In genomic region chr7:47432988-47433895, GRCh38 we compare ENCODE assay signal across 25 cellular contexts.
DNase-seq lines count a peak whose midpoint lies in the region; ATAC-seq, FAIRE-seq and TF ChIP-seq lines count a peak whose summit lies in the region.
"Had no signal": no experiment of that assay in that cellular context is flagged by ENCODE, and none has a peak within 500 bp of the region (broad histone marks: within the 10 kb centered on the region; RNA-seq: fewer than 3 reads in every experiment).

No MANE protein-coding gene starts in this region.

- TF ChIP-seq EP300 in HepG2 (IDR thresholded peaks at IDR 0.05; ENCODE audit: low read depth in 2 of 2, low read length in 2 of 2) (no peak), HepG2 (CRISPR knock-in tag; IDR thresholded peaks at IDR 0.05; ENCODE audit: borderline replicate concordance) (no peak)

- no peak overlapping the region; the same call in 1 of the 2 replicates for H3K23ac ChIP-seq in IMR-90 (ENCODE audit: low read depth, low read length)

- BruUV-seq in IMR-90 (replicated peaks; lab: Mats Ljungman, UMichigan) (no TSS peak), HepG2 (replicated peaks; lab: Mats Ljungman, UMichigan) (no TSS peak)

- H3K14ac ChIP-seq in IMR-90 (replicated peaks; ENCODE audit: low read depth, low read length): no peak overlapping the region

- H3K4me1 Mint-ChIP-seq in endodermal cell: peaks cover 11% of the 10 kb centered on the region
- H3K4me1 Mint-ChIP-seq: B cell; memory B cell; naive thymus-derived CD4-positive, alpha-beta T cell had no signal

- no peaks in the 10 kb centered on the region for H3K27me3 Mint-ChIP-seq in endodermal cell (ENCODE audit: insufficient read depth)
- H3K27me3 Mint-ChIP-seq: activated naive CD8-positive, alpha-beta T cell treated with anti-CD3 and anti-CD28 coated beads, Interleukin-2, amount 10 ng/mL, durations not matched to agents 7 days and 5 days; B cell; memory B cell; naive thymus-derived CD4-positive, alpha-beta T cell had no signal

- H3K18ac ChIP-seq in IMR-90 (ENCODE audit: low read depth, low read length): no peak overlapping the region

- H3K4me1 ChIP-seq in IMR-90 (ENCODE audit: control insufficient read depth, insufficient read depth, low read length): 0 out of 2 replicates have a peak, but pooled peaks cover 2% of the 10 kb centered on the region
- peaks cover 2% of the 10 kb centered on the region for H3K4me1 ChIP-seq in endodermal cell (ENCODE audit: control insufficient read depth, insufficient read depth, low read length)
- H3K4me1 ChIP-seq in HepG2 (ENCODE audit: insufficient read depth, low read length): peaks cover 9% of the 10 kb centered on the region; the same call in 1 of the 2 replicates

- peak overlapping the region; percentile 10 for H3K27ac Mint-ChIP-seq in endodermal cell
- H3K27ac Mint-ChIP-seq: activated naive CD8-positive, alpha-beta T cell treated with anti-CD3 and anti-CD28 coated beads, Interleukin-2, amount 10 ng/mL, durations not matched to agents 7 days and 5 days; B cell; memory B cell; naive thymus-derived CD4-positive, alpha-beta T cell had no signal

- H3K4me3 ChIP-seq in IMR-90 (ENCODE audit: insufficient read depth, low read depth, low read length): no peak overlapping the region
- H3K4me3 ChIP-seq in endodermal cell (ENCODE audit: low read length): no peak overlapping the region
- H3K4me3 ChIP-seq in HepG2 (replicated peaks in 1 of 3; ENCODE audit: insufficient read depth in 1 of 3, low read depth in 2 of 3, low read length in 3 of 3): no peak overlapping the region

- no peak overlapping the region for H4K5ac ChIP-seq in IMR-90 (ENCODE audit: low read depth, low read length)

- H3K9me3 ChIP-seq in IMR-90 (ENCODE audit: control insufficient read depth, insufficient read depth, low read length) (no peaks in the 10 kb centered on the region), endodermal cell (ENCODE audit: control insufficient read depth, low read length) (no peaks in the 10 kb centered on the region), HepG2 (ENCODE audit: low read length) (no peaks in the 10 kb centered on the region)

- DNase-seq in IMR-90: no peak
- DNase-seq in endodermal cell: no peak
- no peak for DNase-seq in HepG2 (ENCODE audit: low spot score)
- DNase-seq in sciatic nerve (ENCODE audit: low spot score): peak; percentile 70
- no peak for DNase-seq in NCI-H2029 treated with DMSO at 0.1 percent for 48 hours (lab: John Stamatoyannopoulos, UW)
- no peak for DNase-seq in hypothalamus (lab: John Stamatoyannopoulos, UW)
- no peak for DNase-seq in LoVo (ENCODE audit: low spot score)
- DNase-seq: activated CD4-positive, alpha-beta T cell treated with anti-CD3 and anti-CD28 coated beads, Interleukin-2, amount 50 U/mL, for 48 hours; activated CD8-positive, alpha-beta memory T cell treated with anti-CD3 and anti-CD28 coated beads, Interleukin-2, amount 50 U/mL, for 4 hours; activated naive CD8-positive, alpha-beta T cell treated with anti-CD3 and anti-CD28 coated beads, Interleukin-2, amount 10 ng/mL, durations not matched to agents 7 days and 5 days; DMS53; effector CD4-positive, alpha-beta T cell; foreskin melanocyte; GDM1; GOT3; hippocampal formation; KG1; naive thymus-derived CD4-positive, alpha-beta T cell; NCI-H1694; NCI-H2171 treated with DMSO at 0.1 percent for 48 hours; NCI-H524 treated with DMSO at 0.1 percent for 48 hours; stimulated activated CD8-positive, alpha-beta memory T cell treated with anti-CD3 and anti-CD28 coated beads, Interleukin-4, amount 100 ng/mL, for 48 hours had no signal

- H3K79me2 ChIP-seq in HepG2 (ENCODE audit: insufficient read depth, low read length): peaks cover 8% of the 10 kb centered on the region

- 0 out of 2 replicates have a peak, but pooled peaks cover 6% of the 10 kb centered on the region for H3K9me1 ChIP-seq in IMR-90 (ENCODE audit: insufficient read depth, low read length)

- H2BK15ac ChIP-seq in IMR-90 (ENCODE audit: low read depth, low read length): no peak overlapping the region

- H3K36me3 Mint-ChIP-seq in endodermal cell (ENCODE audit: low read depth): peaks cover 27% of the 10 kb centered on the region
- H3K36me3 Mint-ChIP-seq: activated naive CD8-positive, alpha-beta T cell treated with anti-CD3 and anti-CD28 coated beads, Interleukin-2, amount 10 ng/mL, durations not matched to agents 7 days and 5 days; naive thymus-derived CD4-positive, alpha-beta T cell had no signal

- no peak overlapping the region for H3K9ac ChIP-seq in IMR-90 (ENCODE audit: low read depth, low read length)
- H3K9ac ChIP-seq in endodermal cell (ENCODE audit: extremely low read depth, low read length, poor library complexity, severe bottlenecking): no peak overlapping the region
- no peak overlapping the region for H3K9ac ChIP-seq in HepG2 (ENCODE audit: insufficient read depth, low read depth, low read length)

- no peak overlapping the region for H3K56ac ChIP-seq in IMR-90 (ENCODE audit: extremely low read depth, insufficient read depth, low read length)

- H3K36me3 ChIP-seq in IMR-90 (ENCODE audit: control insufficient read depth, insufficient read depth, low read length) (peaks cover 22% of the 10 kb centered on the region), endodermal cell (ENCODE audit: control insufficient read depth, insufficient read depth, low read length) (peaks cover 4% of the 10 kb centered on the region), HepG2 (replicated peaks in 1 of 2; ENCODE audit: control insufficient read depth in 1 of 2, insufficient read depth in 2 of 2, low read length in 2 of 2) (peaks cover 25 to 55% of the 10 kb centered on the region in 2 experiments)

- no peak for TF ChIP-seq CTCF in IMR-90 (conservative IDR thresholded peaks at IDR 0.05; ENCODE audit: low read depth, low read length)
- no peak for TF ChIP-seq CTCF in endodermal cell (conservative IDR thresholded peaks at IDR 0.05)
- TF ChIP-seq CTCF in HepG2 (CRISPR knock-in tag; IDR thresholded peaks at IDR 0.05): no peak

- H2AK5ac ChIP-seq in IMR-90 (ENCODE audit: low read depth, low read length): no peak overlapping the region

- no peak overlapping the region for H2BK5ac ChIP-seq in IMR-90 (ENCODE audit: low read depth, low read length, poor library complexity, severe bottlenecking)

- no peaks in the 10 kb centered on the region for H3K27me3 ChIP-seq in IMR-90 (ENCODE audit: control insufficient read depth, insufficient read depth, low read length)
- no peaks in the 10 kb centered on the region for H3K27me3 ChIP-seq in endodermal cell (ENCODE audit: control insufficient read depth, insufficient read depth, low read length, poor library complexity, severe bottlenecking)
- H3K27me3 ChIP-seq in HepG2 (ENCODE audit: control insufficient read depth in 1 of 2, insufficient read depth in 2 of 2, low read length in 2 of 2): no peaks in the 10 kb centered on the region

- POLR2A ChIA-PET in IMR-90 (lab: Charles Lee; ENCODE audit: unreplicated experiment): interaction anchor here (0.6 kb wide), 1 partner anchor 1332 kb away, joined by 3 read pairs; no protein-coding TSS in a partner anchor
- POLR2A ChIA-PET in HepG2 (lab: Yijun Ruan, JAX): no interaction called here

- H3K79me1 ChIP-seq in IMR-90 (ENCODE audit: low read depth in 1 of 2, low read length in 2 of 2): peaks cover 19 to 53% of the 10 kb centered on the region in 2 experiments; a peak in 2 of 4 replicates

- no peak overlapping the region for H3K4me2 ChIP-seq in IMR-90 (ENCODE audit: low read depth, low read length)
- no peak overlapping the region for H3K4me2 ChIP-seq in HepG2 (ENCODE audit: low read depth, low read length)

- WGBS in IMR-90 (ENCODE audit: extremely low coverage in 2 of 2, insufficient read length in 1 of 2), 2 experiments: 58% methylated on average over 7 of the region's 15 CpGs; no CpG with 5 or more reads in 1 of the 2 experiments
- WGBS in endodermal cell (ENCODE audit: insufficient coverage in 1 of 2, insufficient read length in 1 of 2), 2 experiments: 92 to 94% methylated on average over 13 to 15 of the region's 15 CpGs
- 97% methylated on average over 11 of the region's 15 CpGs for WGBS in HepG2 (ENCODE audit: low lambda C conversion rate)

- H2AFZ ChIP-seq in IMR-90 (replicated peaks; ENCODE audit: low read length, poor library complexity) (no peak overlapping the region), HepG2 (ENCODE audit: low read length) (no peak overlapping the region)

- no peak for TF ChIP-seq RAD21 in IMR-90 (IDR thresholded peaks at IDR 0.05; ENCODE audit: low read length)
- TF ChIP-seq RAD21 in HepG2 (CRISPR knock-in tag; IDR thresholded peaks at IDR 0.05): no peak

- H4K20me1 ChIP-seq in IMR-90 (ENCODE audit: insufficient read depth, low read length) (peaks cover 12% of the 10 kb centered on the region), HepG2 (ENCODE audit: insufficient read depth, low read length) (peaks cover 12% of the 10 kb centered on the region)

- no peak overlapping the region for H2BK120ac ChIP-seq in IMR-90 (ENCODE audit: low read depth, low read length)

- H2BK20ac ChIP-seq in IMR-90 (ENCODE audit: low read depth, low read length): no peak overlapping the region

- ATAC-seq in IMR-90 (ENCODE audit: low read depth) (no peak), HepG2 (no peak), sciatic nerve (peak; percentile 60), esophagus mucosa (no peak)
- ATAC-seq: naive thymus-derived CD4-positive, alpha-beta T cell had no signal

- dilution Hi-C loops in IMR-90 (cut with HindIII; ENCODE audit: low sequenced_read_pairs, unreplicated experiment): no loop called here

- H2AK9ac ChIP-seq in IMR-90 (replicated peaks; ENCODE audit: low read depth, low read length, poor library complexity): no peak overlapping the region

- intact Hi-C loops in IMR-90 (cut with micrococcal nuclease): no loop called here
- intact Hi-C loops in HepG2 (cut with micrococcal nuclease; ENCODE audit: unreplicated experiment): no loop called here
- intact Hi-C loops in sciatic nerve (cut with DNase I): no loop called here

- in situ Hi-C loops in IMR-90 (cut with MboI; ENCODE audit: low sequenced_read_pairs) (loop anchor here (10.0 kb wide), 1 partner anchor 512 kb away; the partner anchor contains the start of gene PKD1L1), HepG2 (cut with HindIII; ENCODE audit: extremely low pct_ligation_motif_present, low pct_unique_long_range_greater_than_20kb) (no loop called here)

- H3K27ac ChIP-seq in IMR-90 (ENCODE audit: insufficient read depth, low read length): no peak overlapping the region
- H3K27ac ChIP-seq in endodermal cell (ENCODE audit: low read depth, low read length): no peak overlapping the region
- H3K27ac ChIP-seq in HepG2 (ENCODE audit: extremely low read length, insufficient read depth, low read length): no peak overlapping the region

- H3K4me3 Mint-ChIP-seq in endodermal cell: no peak overlapping the region
- H3K4me3 Mint-ChIP-seq: activated naive CD8-positive, alpha-beta T cell treated with anti-CD3 and anti-CD28 coated beads, Interleukin-2, amount 10 ng/mL, durations not matched to agents 7 days and 5 days; B cell; memory B cell; naive thymus-derived CD4-positive, alpha-beta T cell had no signal

- no peak overlapping the region for H4K8ac ChIP-seq in IMR-90 (ENCODE audit: low read depth in 2 of 2, low read length in 2 of 2)

- H4K91ac ChIP-seq in IMR-90 (ENCODE audit: insufficient read depth, low read depth, low read length): no peak overlapping the region

- no peak for TF ChIP-seq POLR2A in IMR-90 (IDR thresholded peaks at IDR 0.05; ENCODE audit: low read depth, low read length)
- TF ChIP-seq POLR2A in HepG2 (IDR thresholded peaks at IDR 0.05; ENCODE audit: insufficient read depth in 1 of 2, low read depth in 2 of 2, low read length in 2 of 2): no peak

- CTCF ChIA-PET in IMR-90 (lab: Yijun Ruan, JAX): interaction anchor here (0.7 to 0.9 kb wide), 2 partner anchors 158 to 166 kb away, joined by 3 read pairs; no protein-coding TSS in a partner anchor
- CTCF ChIA-PET in HepG2 (lab: Yijun Ruan, JAX; ENCODE audit: low intra/inter-chr PET ratio, low total read pairs): no interaction called here

- H3K9me3 Mint-ChIP-seq in endodermal cell: peaks cover 1% of the 10 kb centered on the region
- H3K9me3 Mint-ChIP-seq: activated naive CD8-positive, alpha-beta T cell treated with anti-CD3 and anti-CD28 coated beads, Interleukin-2, amount 10 ng/mL, durations not matched to agents 7 days and 5 days; memory B cell had no signal

- no peak overlapping the region for H3K4ac ChIP-seq in IMR-90 (ENCODE audit: low read depth, low read length)

- FAIRE-seq in HepG2 (lab: Jason Lieb, UNC): no peak
